ENCODE assay signal across 10 cellular contexts in the genomic region with DNA sequence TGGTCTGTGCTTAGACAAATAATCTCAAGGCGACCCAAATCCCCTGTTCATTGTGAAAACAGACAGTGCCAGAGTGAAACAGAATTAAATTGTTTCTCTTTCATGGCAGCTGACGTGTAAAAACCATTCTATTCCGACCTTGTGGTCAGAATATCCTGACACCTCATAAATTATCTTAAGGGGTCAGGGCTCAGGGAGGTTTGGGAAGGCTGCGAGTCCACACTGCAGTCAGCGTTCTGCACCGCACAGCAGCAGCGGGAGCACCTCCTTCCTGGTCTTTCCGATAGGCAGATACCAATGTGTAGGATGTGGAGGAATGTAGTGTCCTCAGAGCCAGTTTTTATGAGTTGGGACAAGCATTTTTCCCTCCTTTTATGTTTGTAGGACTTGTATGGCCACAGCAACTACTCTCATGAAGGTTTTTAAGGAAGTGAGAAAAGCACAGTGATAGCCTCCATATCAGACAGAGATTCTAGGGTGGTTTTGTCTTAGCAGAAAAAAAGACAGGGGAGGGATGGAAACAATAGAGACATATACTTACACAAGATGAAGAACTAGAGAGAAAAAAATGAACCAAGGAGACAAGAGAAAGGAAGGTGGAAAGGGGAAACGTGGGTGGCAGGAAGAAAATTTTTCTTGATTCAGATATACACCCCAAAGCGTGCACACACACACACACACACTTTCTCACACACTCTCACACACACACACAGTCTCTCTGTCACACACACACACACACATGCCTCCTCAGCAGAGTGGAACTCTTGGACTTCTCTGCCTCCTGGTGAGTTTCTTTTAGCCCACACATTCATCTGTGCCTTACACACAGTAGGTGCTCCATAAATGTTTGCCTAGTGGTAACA.
DNase-seq lines count a peak whose midpoint lies in the region; ATAC-seq and TF ChIP-seq lines count a peak whose summit lies in the region.
"Had no signal": no experiment of that assay in that cellular context is flagged by ENCODE, and none has a peak within 500 bp of the region (broad histone marks: within the 10 kb centered on the region; RNA-seq: fewer than 3 reads in every experiment).

No MANE protein-coding gene starts in this region.

- CTCF ChIA-PET in SK-N-SH (lab: Yijun Ruan, JAX): no interaction called here

- H3K27ac ChIP-seq in SK-N-SH (ENCODE audit: low read depth in 2 of 2, low read length in 1 of 2): no peak overlapping the region

- H3F3A ChIP-seq in SK-N-SH (replicated peaks; ENCODE audit: insufficient read depth): no peaks in the 10 kb centered on the region

- ATAC-seq in GM18511 (IDR thresholded peaks at IDR 0.05; ENCODE audit: unreplicated experiment) (peak; percentile 89), mucosa of descending colon (no peak), esophagus mucosa (no peak)
- no peak for ATAC-seq in stimulated activated naive B cell treated with anti-CD40 and anti-IgM and Interleukin-4, amounts not matched to agents 10 μg/mL and 1 μg/mL and 100 μg/mL, for 72 hours (replicated peaks)

- no peaks in the 10 kb centered on the region for H4K20me1 ChIP-seq in SK-N-SH (ENCODE audit: insufficient read depth)

- whole genome bisulfite sequencing in SK-N-SH (ENCODE audit: low lambda C conversion rate): 35% methylated on average over 10 of the region's 10 CpGs

- H3K9ac ChIP-seq in SK-N-SH: no peak overlapping the region

- H3K9me3 ChIP-seq in HAP-1 (no peaks in the 10 kb centered on the region), SK-N-SH (no peaks in the 10 kb centered on the region), mucosa of descending colon (no peaks in the 10 kb centered on the region)

- no peaks in the 10 kb centered on the region for H3K79me2 ChIP-seq in SK-N-SH (ENCODE audit: insufficient read depth)

- in situ Hi-C loops in HAP-1 (cut with MboI; ENCODE audit: low sequenced_read_pairs): no loop called here

- intact Hi-C loops in mucosa of descending colon (cut with DNase I, micrococcal nuclease): no loop called here

- H3K36me3 ChIP-seq in HAP-1 (replicated peaks) (no peaks in the 10 kb centered on the region), SK-N-SH (replicated peaks in 1 of 2; ENCODE audit: control insufficient read depth in 1 of 2, insufficient read depth in 2 of 2, low read length in 1 of 2) (no peaks in the 10 kb centered on the region), mucosa of descending colon (ENCODE audit: low read depth) (no peaks in the 10 kb centered on the region)

- peak overlapping the region; percentile 32; the same call in 1 of the 2 replicates for H2AFZ ChIP-seq in SK-N-SH (ENCODE audit: low read depth)

- H3K4me3 Mint-ChIP-seq in nephron progenitor cell: no peak overlapping the region
- H3K4me3 Mint-ChIP-seq in stimulated activated naive B cell treated with anti-CD40 and anti-IgM and Interleukin-4, amounts not matched to agents 10 μg/mL and 1 μg/mL and 100 μg/mL, for 72 hours: no peak overlapping the region
- H3K4me3 Mint-ChIP-seq: dendritic cell treated with granulocyte-macrophage colony-stimulating factor and Interleukin-4, amounts not matched to agents 40 ng/mL and 50 ng/mL, for 4 days had no signal

- H3K27me3 Mint-ChIP-seq in nephron progenitor cell (ENCODE audit: low read depth, poor library complexity): peaks cover 3% of the 10 kb centered on the region
- peaks cover 6 to 7% of the 10 kb centered on the region in 2 donors for H3K27me3 Mint-ChIP-seq in stimulated activated naive B cell treated with anti-CD40 and anti-IgM and Interleukin-4, amounts not matched to agents 10 μg/mL and 1 μg/mL and 100 μg/mL, for 72 hours

- TF ChIP-seq RAD21 in SK-N-SH (IDR thresholded peaks at IDR 0.05; ENCODE audit: low read length): no peak

- no peak for TF ChIP-seq EP300 in SK-N-SH (IDR thresholded peaks at IDR 0.05; ENCODE audit: borderline replicate concordance in 1 of 2, low read depth in 1 of 2, low read length in 1 of 2)

- no peaks in the 10 kb centered on the region for H3K9me3 Mint-ChIP-seq in nephron progenitor cell
- no peaks in the 10 kb centered on the region for H3K9me3 Mint-ChIP-seq in stimulated activated naive B cell treated with anti-CD40 and anti-IgM and Interleukin-4, amounts not matched to agents 10 μg/mL and 1 μg/mL and 100 μg/mL, for 72 hours

- no peak overlapping the region for H3K4me2 ChIP-seq in SK-N-SH

- TF ChIP-seq CTCF in SK-N-SH (IDR thresholded peaks at IDR 0.05) (no peak), nephron progenitor cell (IDR thresholded peaks at IDR 0.05) (no peak), mucosa of descending colon (IDR thresholded peaks at IDR 0.05) (no peak)

- H3K4me1 Mint-ChIP-seq in nephron progenitor cell: peaks cover 30% of the 10 kb centered on the region
- H3K4me1 Mint-ChIP-seq in stimulated activated naive B cell treated with anti-CD40 and anti-IgM and Interleukin-4, amounts not matched to agents 10 μg/mL and 1 μg/mL and 100 μg/mL, for 72 hours: no peaks in the 10 kb centered on the region

- H3K4me1 ChIP-seq in HAP-1: peaks cover 19% of the 10 kb centered on the region
- H3K4me1 ChIP-seq in SK-N-SH (ENCODE audit: control insufficient read depth in 1 of 2, insufficient read depth in 2 of 2, low read depth in 1 of 2, low read length in 1 of 2): no peaks in the 10 kb centered on the region; a peak in 2 of 4 replicates
- H3K4me1 ChIP-seq in mucosa of descending colon (ENCODE audit: low read depth): no peaks in the 10 kb centered on the region

- H3K4me3 ChIP-seq in HAP-1 (no peak overlapping the region), SK-N-SH (ENCODE audit: low read depth in 2 of 2, low read length in 1 of 2) (no peak overlapping the region), mucosa of descending colon (no peak overlapping the region)

- H3K27ac Mint-ChIP-seq in nephron progenitor cell: peak overlapping the region; percentile 68
- H3K27ac Mint-ChIP-seq in stimulated activated naive B cell treated with anti-CD40 and anti-IgM and Interleukin-4, amounts not matched to agents 10 μg/mL and 1 μg/mL and 100 μg/mL, for 72 hours: no peak overlapping the region
- H3K27ac Mint-ChIP-seq: dendritic cell treated with granulocyte-macrophage colony-stimulating factor and Interleukin-4, amounts not matched to agents 40 ng/mL and 50 ng/mL, for 4 days had no signal

- H3K27me3 ChIP-seq in HAP-1 (ENCODE audit: low read depth): no peaks in the 10 kb centered on the region
- H3K27me3 ChIP-seq in SK-N-SH (ENCODE audit: insufficient read depth): no peaks in the 10 kb centered on the region

- H3K9me2 ChIP-seq in SK-N-SH: no peaks in the 10 kb centered on the region

- POLR2A ChIA-PET in SK-N-SH (lab: Yijun Ruan, JAX): no interaction called here

- peak; percentile 46 to 56 for DNase-seq in HAP-1 (ENCODE audit: low spot score in 2 of 2)
- DNase-seq in SK-N-SH: no peak
- DNase-seq in nephron progenitor cell: peak; percentile 31
- DNase-seq in mucosa of descending colon: no peak
- no peak for DNase-seq in NCI-H2171 treated with DMSO at 0.1 percent for 48 hours (lab: John Stamatoyannopoulos, UW)
- no peak for DNase-seq in stimulated activated naive B cell treated with anti-CD40 and anti-IgM and Interleukin-4, amounts not matched to agents 10 μg/mL and 1 μg/mL and 100 μg/mL, for 72 hours
- DNase-seq: activated T-cell treated with anti-CD3 and anti-CD28 coated beads for 4 hours had no signal

- no peaks in the 10 kb centered on the region for H3K36me3 Mint-ChIP-seq in nephron progenitor cell (ENCODE audit: low read depth)
- H3K36me3 Mint-ChIP-seq in stimulated activated naive B cell treated with anti-CD40 and anti-IgM and Interleukin-4, amounts not matched to agents 10 μg/mL and 1 μg/mL and 100 μg/mL, for 72 hours: no peaks in the 10 kb centered on the region

TF ChIP-seq in SK-N-SH, 30 proteins besides CTCF, POLR2A, EP300 and RAD21 (continues in another document):
- TF ChIP-seq POLR2AphosphoS5 (IDR thresholded peaks at IDR 0.05; ENCODE audit: low read depth, low read length) (no peak), SIN3A (IDR thresholded peaks at IDR 0.05; ENCODE audit: borderline replicate concordance, low read depth, low read length) (no peak), FOXM1 (IDR thresholded peaks at IDR 0.05; ENCODE audit: low read depth) (no peak), SMC3 (IDR thresholded peaks at IDR 0.05; ENCODE audit: low read depth, low read length) (no peak), USF2 (IDR thresholded peaks at IDR 0.05; ENCODE audit: borderline replicate concordance, low read depth, low read length) (no peak), ZBTB33 (IDR thresholded peaks at IDR 0.05; ENCODE audit: borderline replicate concordance, low read depth) (no peak), FOXJ3 (CRISPR knock-in tag; IDR thresholded peaks at IDR 0.05) (no peak), NFIC (IDR thresholded peaks at IDR 0.05; ENCODE audit: borderline replicate concordance) (no peak), GABPA (IDR thresholded peaks at IDR 0.05; ENCODE audit: low read depth) (no peak), EZH2phosphoT487 (IDR thresholded peaks at IDR 0.05; ENCODE audit: borderline replicate concordance, low read depth) (no peak)

Comparison
In these comparisons a context has a peak if more than half of its experiments do, and no peak if none do; other contexts are left out.
1. DNase-seq: peak in HAP-1 (2 of 2) and nephron progenitor cell (single experiment); none in SK-N-SH (single experiment), mucosa of descending colon (0 of 3), NCI-H2171 treated with DMSO at 0.1 percent for 48 hours (single experiment) and stimulated activated naive B cell treated with anti-CD40 and anti-IgM and Interleukin-4, amounts not matched to agents 10 μg/mL and 1 μg/mL and 100 μg/mL, for 72 hours (single experiment).